8 cellular contexts compared by ENCODE assay signal in the genomic region with DNA sequence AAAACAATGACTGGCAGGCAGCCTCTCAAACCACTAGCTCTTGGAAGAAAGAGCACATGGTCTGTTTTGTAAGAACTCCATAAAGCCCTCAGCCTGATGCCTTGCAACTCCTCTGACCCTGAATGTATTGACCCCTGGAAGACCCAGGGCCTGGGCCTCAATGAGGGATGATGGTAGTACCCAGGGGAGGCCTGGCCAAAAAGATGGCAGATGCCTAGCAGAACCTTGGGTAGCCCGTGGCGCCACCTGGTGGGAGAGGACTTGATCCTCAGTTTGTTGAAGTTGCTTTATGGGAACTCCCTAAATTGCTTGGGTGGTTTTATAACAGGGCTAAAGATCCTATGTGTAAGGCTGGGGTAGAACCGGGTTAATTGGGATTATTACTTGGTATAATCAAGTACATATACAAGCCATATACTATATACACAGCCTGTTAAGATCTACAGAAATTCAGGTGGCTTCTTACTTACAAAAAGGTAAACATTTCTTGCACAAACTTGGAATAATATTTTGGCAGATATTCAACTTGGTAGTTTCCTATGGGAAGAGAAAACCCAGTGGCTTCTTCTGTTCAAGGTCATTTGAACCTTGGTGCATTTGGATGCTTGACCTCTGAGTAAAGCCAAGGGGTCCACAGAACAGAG.
DNase-seq lines count a peak whose midpoint lies in the region; ATAC-seq and TF ChIP-seq lines count a peak whose summit lies in the region.

No MANE protein-coding gene starts in this region.

- H3K9ac ChIP-seq in colonic mucosa (ENCODE audit: low read depth in 2 of 2, low read length in 2 of 2): no peak overlapping the region

- no peaks in the 10 kb centered on the region for H3K9me3 ChIP-seq in colonic mucosa

- intact Hi-C loops in colonic mucosa (cut with DNase I): loop anchor here (2.0 kb wide), 1 partner anchor 282 kb away; no protein-coding TSS in a partner anchor

- CTCF ChIA-PET in BJ (lab: Yijun Ruan, JAX): interaction anchor here (0.6 to 1.8 kb wide), 10 partner anchors 10 to 287 kb away, joined by 3 to 8 read pairs (median 4); no protein-coding TSS in a partner anchor

- TF ChIP-seq CTCF in BJ (IDR thresholded peaks at IDR 0.05; ENCODE audit: insufficient read depth, low read depth, low read length) (peak; percentile 65), colonic mucosa (IDR thresholded peaks at IDR 0.05) (peak; percentile 69)

- H3K36me3 ChIP-seq in BJ (ENCODE audit: control insufficient read depth, insufficient read depth, low read length): no peaks in the 10 kb centered on the region
- H3K36me3 ChIP-seq in colonic mucosa: no peaks in the 10 kb centered on the region

- H3K27me3 ChIP-seq in BJ (ENCODE audit: control insufficient read depth, insufficient read depth, low read length): peaks cover 3% of the 10 kb centered on the region; the same call in 1 of the 2 replicates
- no peaks in the 10 kb centered on the region for H3K27me3 ChIP-seq in colonic mucosa

- H3K4me3 ChIP-seq in BJ (ENCODE audit: low read depth, low read length) (no peak overlapping the region), colonic mucosa (no peak overlapping the region)

- POLR2A ChIA-PET in BJ (lab: Charles Lee): no interaction called here

- no peaks in the 10 kb centered on the region for H3K4me1 ChIP-seq in colonic mucosa

- peak; percentile 64 for ATAC-seq in GM21381 (IDR thresholded peaks at IDR 0.05; ENCODE audit: unreplicated experiment)

- no peak overlapping the region for H3K27ac ChIP-seq in colonic mucosa

- DNase-seq in BJ (ENCODE audit: low read depth) (no peak), NCI-H2081 treated with DMSO at 0.1 percent for 48 hours (lab: John Stamatoyannopoulos, UW) (peak; percentile 1), colonic mucosa (peak; percentile 70), medulla oblongata (ENCODE audit: extremely low spot score) (peak; percentile 30), NCI-H510A (lab: John Stamatoyannopoulos, UW) (no peak)
- peak; percentile 22 for DNase-seq in activated CD4-positive, CD25-positive, alpha-beta regulatory T cell treated with anti-CD3 and anti-CD28 coated beads, Interleukin-2, amount 50 U/mL, for 16 hours (ENCODE audit: low read depth, low spot score)
- DNase-seq in stimulated activated CD8-positive, alpha-beta memory T cell treated with anti-CD3 and anti-CD28 coated beads, Interleukin-7, amount 100 ng/mL, for 24 hours (ENCODE audit: low read depth): peak; percentile 61

Comparison
In these comparisons a context has a peak if more than half of its experiments do, and no peak if none do; other contexts are left out.
1. DNase-seq: peak in NCI-H2081 treated with DMSO at 0.1 percent for 48 hours (single experiment), activated CD4-positive, CD25-positive, alpha-beta regulatory T cell treated with anti-CD3 and anti-CD28 coated beads, Interleukin-2, amount 50 U/mL, for 16 hours (single experiment), colonic mucosa (single experiment), medulla oblongata (single experiment) and stimulated activated CD8-positive, alpha-beta memory T cell treated with anti-CD3 and anti-CD28 coated beads, Interleukin-7, amount 100 ng/mL, for 24 hours (single experiment); none in BJ (single experiment) and NCI-H510A (single experiment).